Comparison of ENCODE assay signal across 1 cellular context in the genomic region with DNA sequence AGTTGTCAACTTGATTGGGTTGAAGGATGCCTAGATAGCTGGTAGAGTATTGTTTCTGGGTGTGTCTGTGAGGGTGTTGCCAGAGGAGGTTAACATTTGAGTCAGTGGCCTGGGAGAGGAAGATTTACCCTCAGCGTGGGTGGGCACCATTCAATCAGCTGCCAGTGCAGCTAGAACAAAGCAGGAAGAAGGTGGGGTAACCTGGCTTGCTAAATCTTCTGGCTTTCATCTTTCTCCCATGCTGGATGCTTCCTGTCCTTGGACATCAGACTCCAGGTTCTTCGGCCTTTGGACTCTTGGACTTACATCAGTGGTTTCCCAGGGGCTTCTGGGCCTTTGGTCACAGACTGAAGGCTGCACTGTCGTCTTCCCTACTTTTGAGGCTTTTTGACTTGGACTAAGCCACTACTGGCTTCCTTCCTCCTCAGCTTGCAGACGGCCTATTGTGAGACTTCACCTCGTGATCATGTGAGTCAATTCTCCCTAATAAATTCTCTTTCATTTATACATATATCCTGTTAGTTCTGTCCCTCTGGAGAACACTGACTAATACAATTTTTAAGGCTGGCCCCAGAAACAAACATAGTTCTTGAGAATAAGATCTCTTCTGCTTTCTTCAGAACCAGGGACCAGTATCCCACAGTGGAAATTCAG.
TF ChIP-seq lines count a peak whose summit lies in the region.

No MANE protein-coding gene starts in this region.

TF ChIP-seq in endothelial cell of umbilical vein, 7 proteins besides CTCF, POLR2A, EP300 and RAD21 (continued from another document):
- TF ChIP-seq, protein P1, sequence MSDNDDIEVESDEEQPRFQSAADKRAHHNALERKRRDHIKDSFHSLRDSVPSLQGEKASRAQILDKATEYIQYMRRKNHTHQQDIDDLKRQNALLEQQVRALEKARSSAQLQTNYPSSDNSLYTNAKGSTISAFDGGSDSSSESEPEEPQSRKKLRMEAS (IDR thresholded peaks at IDR 0.05; ENCODE audit: insufficient read depth, insufficient read length), result no peak
- no peak for TF ChIP-seq JUN (IDR thresholded peaks at IDR 0.05; ENCODE audit: borderline replicate concordance, insufficient read depth, insufficient read length, low read depth)
- no peak for TF ChIP-seq GATA2 (IDR thresholded peaks at IDR 0.05; ENCODE audit: insufficient read depth, insufficient read length, low read depth, low read length)
- TF ChIP-seq POLR2AphosphoS5 (IDR thresholded peaks at IDR 0.05; ENCODE audit: insufficient read depth, low read depth, low read length), result no peak
